1 cellular context compared by ENCODE assay signal in genomic region chr6:150319924-150320323, GRCh38.
TF ChIP-seq lines count a peak whose summit lies in the region.

No MANE protein-coding gene starts in this region.

TF ChIP-seq in K562, 482 proteins besides CTCF, POLR2A, EP300 and RAD21 (continued from another document):
- TF ChIP-seq THAP12 (CRISPR knock-in tag; IDR thresholded peaks at IDR 0.05) (no peak), CTBP1 (IDR thresholded peaks at IDR 0.05; ENCODE audit: borderline replicate concordance) (no peak), NR2C2 (CRISPR knock-in tag; IDR thresholded peaks at IDR 0.05) (no peak), NR2C2 (tag; IDR thresholded peaks at IDR 0.05) (0 out of 2 replicates have a peak, but pooled peaks have one; percentile 10)
TF ChIP-seq in K562: peak in this region for 2.
